9 cellular contexts compared by ENCODE assay signal in the genomic region with DNA sequence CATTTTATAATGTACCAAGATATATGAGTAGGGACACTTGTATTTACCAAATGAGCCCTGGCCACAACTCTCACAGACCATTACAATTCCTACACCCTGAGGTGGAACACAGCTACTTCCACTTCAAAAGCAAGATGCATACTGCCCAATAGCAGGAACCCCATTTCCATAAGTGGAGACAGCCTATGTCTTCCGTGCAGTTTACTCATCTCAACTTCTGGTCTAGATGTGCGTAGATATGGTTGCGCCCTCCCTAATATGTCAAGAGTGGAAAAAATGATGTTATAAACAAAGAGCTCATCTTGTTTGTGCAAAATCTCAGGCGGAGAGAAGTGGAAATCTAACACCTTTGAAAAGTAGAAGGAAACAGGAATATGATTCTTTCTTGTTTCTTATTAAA.
"Had no signal": no experiment of that assay in that cellular context is flagged by ENCODE, and none has a peak within 500 bp of the region (broad histone marks: within the 10 kb centered on the region; RNA-seq: fewer than 3 reads in every experiment).

No MANE protein-coding gene starts in this region.

- H3K4me1 Mint-ChIP-seq: nephron had no signal

- H3K4me3 Mint-ChIP-seq: activated B cell treated with CpG ODN at 0.5 μM for 24 hours, nephron had no signal

- H3K27me3 Mint-ChIP-seq: activated B cell treated with CpG ODN at 0.5 μM for 24 hours had no signal

- ATAC-seq: heart left ventricle, right lobe of liver had no signal

- H3K9me3 Mint-ChIP-seq: activated B cell treated with CpG ODN at 0.5 μM for 24 hours, nephron had no signal

- DNase-seq: activated B cell treated with CpG ODN at 0.5 μM for 24 hours; colonic mucosa; foreskin melanocyte; heart left ventricle; right lobe of liver; stimulated activated CD4-positive, alpha-beta T cell treated with anti-CD3 and anti-CD28 coated beads, Interleukin-1b, Interleukin-23, amount 100 ng/mL, for 48 hours; stimulated activated naive CD4-positive, alpha-beta T cell treated with Interleukin-2 at 50 U/mL for 16 hours; T-helper 1 cell had no signal

- H3K27ac Mint-ChIP-seq: activated B cell treated with CpG ODN at 0.5 μM for 24 hours, nephron had no signal
